ENCODE assay signal across 24 cellular contexts in the genomic region with DNA sequence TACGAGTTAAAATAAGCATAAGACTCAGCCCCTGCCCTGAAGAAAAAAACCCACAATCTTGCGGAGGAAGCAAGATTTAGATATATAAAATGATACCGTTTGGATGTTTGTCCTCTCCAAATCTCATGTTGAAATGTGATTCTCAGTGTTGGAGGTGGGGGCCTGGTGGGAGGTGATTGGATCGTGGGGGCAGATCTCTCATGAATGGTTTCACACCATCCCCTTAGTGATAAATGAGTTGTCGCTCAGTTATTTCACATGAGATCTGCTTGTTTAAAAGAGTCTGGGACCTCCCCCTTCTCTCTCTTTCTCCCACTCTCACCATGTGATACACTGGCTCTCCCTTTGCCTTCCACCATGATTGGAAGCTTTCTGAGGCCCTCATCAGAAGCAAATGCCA. TPM values are rescaled to one million over a fixed set of nuclear protein-coding genes. Genes with fewer than 3 reads are reported as not detected.
DNase-seq lines count a peak whose midpoint lies in the region; ATAC-seq and TF ChIP-seq lines count a peak whose summit lies in the region.
"Had no signal": no experiment of that assay in that cellular context is flagged by ENCODE, and none has a peak within 500 bp of the region (broad histone marks: within the 10 kb centered on the region; RNA-seq: fewer than 3 reads in every experiment).

No MANE protein-coding gene starts in this region.

- POLR2A ChIA-PET in SK-N-SH (lab: Yijun Ruan, JAX), result no interaction called here

- peaks cover 8% of the 10 kb centered on the region for H3K4me1 Mint-ChIP-seq in endothelial cell (ENCODE audit: unreplicated experiment)
- H3K4me1 Mint-ChIP-seq: nephron had no signal

- DNase-seq in heart left ventricle, result no peak
- no peak for DNase-seq in left ventricle myocardium superior
- DNase-seq in NCI-H226, result peak; percentile 11
- DNase-seq in endothelial cell (ENCODE audit: low spot score), result no peak
- DNase-seq in SK-N-SH, result no peak
- DNase-seq: activated CD4-positive, alpha-beta T cell treated with anti-CD3 and anti-CD28 coated beads, Interleukin-2, amount 50 U/mL, for 48 hours; activated CD8-positive, alpha-beta memory T cell treated with anti-CD3 and anti-CD28 coated beads, Interleukin-2, amount 50 U/mL, for 4 hours; activated naive CD4-positive, alpha-beta T cell treated with Interleukin-2 at 50 U/mL for 16 hours; CD8-positive, alpha-beta T cell; cerebellar nuclear complex; esophagus squamous epithelium; NCI-H1436 treated with DMSO at 0.1 percent for 48 hours; NCI-H2107; SHP77 had no signal

- peak overlapping the region; percentile 96 for H3K27ac Mint-ChIP-seq in endothelial cell (ENCODE audit: unreplicated experiment)
- H3K27ac Mint-ChIP-seq: brain; stimulated activated naive B cell treated with anti-CD40 and anti-IgM and Interleukin-4, amounts not matched to agents 10 μg/mL and 1 μg/mL and 100 μg/mL, for 72 hours had no signal

- no peaks in the 10 kb centered on the region for H3K9me2 ChIP-seq in SK-N-SH

- H3K4me3 Mint-ChIP-seq in endothelial cell (ENCODE audit: unreplicated experiment), result no peak overlapping the region
- H3K4me3 Mint-ChIP-seq: brain; CD8-positive, alpha-beta T cell; nephron had no signal

- H3K9me3 Mint-ChIP-seq in endothelial cell (ENCODE audit: unreplicated experiment), result no peaks in the 10 kb centered on the region
- H3K9me3 Mint-ChIP-seq: CD8-positive, alpha-beta T cell had no signal

- ATAC-seq in heart left ventricle (no peak), left ventricle myocardium superior (no peak), GM21515 (IDR thresholded peaks at IDR 0.05; ENCODE audit: unreplicated experiment) (no peak), HG02588 (IDR thresholded peaks at IDR 0.05; ENCODE audit: unreplicated experiment) (no peak)
- ATAC-seq: CD8-positive, alpha-beta T cell; foreskin keratinocyte; HepG2; Panc1 had no signal

- H3K36me3 ChIP-seq in heart left ventricle (no peaks in the 10 kb centered on the region), SK-N-SH (replicated peaks in 1 of 2; ENCODE audit: control insufficient read depth in 1 of 2, insufficient read depth in 2 of 2, low read length in 1 of 2) (no peaks in the 10 kb centered on the region)
- H3K36me3 ChIP-seq: esophagus squamous epithelium had no signal

- no peak for TF ChIP-seq EP300 in SK-N-SH (IDR thresholded peaks at IDR 0.05; ENCODE audit: borderline replicate concordance in 1 of 2, low read depth in 1 of 2, low read length in 1 of 2)

- TF ChIP-seq POLR2A in heart left ventricle (IDR thresholded peaks at IDR 0.05), result no peak

- no peaks in the 10 kb centered on the region for H3K79me2 ChIP-seq in SK-N-SH (ENCODE audit: insufficient read depth)

- TF ChIP-seq RAD21 in SK-N-SH (IDR thresholded peaks at IDR 0.05; ENCODE audit: low read length), result no peak

- peaks cover 2% of the 10 kb centered on the region for H3K27me3 Mint-ChIP-seq in endothelial cell (ENCODE audit: unreplicated experiment)

- intact Hi-C loops in heart left ventricle (cut with DNase I) (loop anchor here in 1 of 10 donors (10.0 kb wide), 1 partner anchor 60 kb away; no protein-coding TSS in a partner anchor), left ventricle myocardium superior (cut with micrococcal nuclease) (no loop called here)

- H3K4me3 ChIP-seq in heart left ventricle, result no peak overlapping the region
- H3K4me3 ChIP-seq in SK-N-SH (ENCODE audit: low read depth in 2 of 2, low read length in 1 of 2), result no peak overlapping the region
- H3K4me3 ChIP-seq: esophagus squamous epithelium, lung had no signal

- no peak overlapping the region for H3K9ac ChIP-seq in SK-N-SH

- peaks cover 0 to 13% (median 0%) of the 10 kb centered on the region in 9 donors for H3K27me3 ChIP-seq in heart left ventricle
- H3K27me3 ChIP-seq in SK-N-SH (ENCODE audit: insufficient read depth), result no peaks in the 10 kb centered on the region
- H3K27me3 ChIP-seq: esophagus squamous epithelium, foreskin keratinocyte had no signal

- H3K4me1 ChIP-seq in heart left ventricle (peaks cover 0 to 12% (median 0%) of the 10 kb centered on the region in 12 donors), SK-N-SH (ENCODE audit: control insufficient read depth in 1 of 2, insufficient read depth in 2 of 2, low read depth in 1 of 2, low read length in 1 of 2) (peaks cover 0 to 2% of the 10 kb centered on the region in 2 experiments; a peak in 1 of 4 replicates)
- H3K4me1 ChIP-seq: esophagus squamous epithelium, foreskin keratinocyte had no signal

- TF ChIP-seq CTCF in heart left ventricle (IDR thresholded peaks at IDR 0.05), result no peak
- no peak for TF ChIP-seq CTCF in endothelial cell (IDR thresholded peaks at IDR 0.05; ENCODE audit: unreplicated experiment)
- TF ChIP-seq CTCF in SK-N-SH (IDR thresholded peaks at IDR 0.05), result no peak

- H4K20me1 ChIP-seq in SK-N-SH (ENCODE audit: insufficient read depth), result no peaks in the 10 kb centered on the region

- H3K9me3 ChIP-seq in heart left ventricle, result no peaks in the 10 kb centered on the region
- no peaks in the 10 kb centered on the region for H3K9me3 ChIP-seq in SK-N-SH
- H3K9me3 ChIP-seq: esophagus squamous epithelium had no signal

- H3F3A ChIP-seq in SK-N-SH (replicated peaks; ENCODE audit: insufficient read depth), result no peaks in the 10 kb centered on the region

- H3K27ac ChIP-seq in heart left ventricle (peak overlapping the region in 8 of 12 donors; percentile 50 to 84 (median 68)), SK-N-SH (ENCODE audit: low read depth in 2 of 2, low read length in 1 of 2) (no peak overlapping the region)
- H3K27ac ChIP-seq: esophagus squamous epithelium, foreskin keratinocyte had no signal

- H3K4me2 ChIP-seq in SK-N-SH, result no peak overlapping the region

- WGBS in heart left ventricle, 4 donors, result 65 to 76% (median 70%) methylated on average over 5 of the region's 5 CpGs
- WGBS in SK-N-SH (ENCODE audit: low lambda C conversion rate), result 28% methylated on average over 5 of the region's 5 CpGs

- H3K36me3 Mint-ChIP-seq in endothelial cell (ENCODE audit: low read depth, unreplicated experiment), result no peaks in the 10 kb centered on the region
- H3K36me3 Mint-ChIP-seq: brain; CD8-positive, alpha-beta T cell; stimulated activated naive B cell treated with anti-CD40 and anti-IgM and Interleukin-4, amounts not matched to agents 10 μg/mL and 1 μg/mL and 100 μg/mL, for 72 hours had no signal

- CTCF ChIA-PET in SK-N-SH (lab: Yijun Ruan, JAX), result no interaction called here

- no peak overlapping the region for H2AFZ ChIP-seq in SK-N-SH (ENCODE audit: low read depth)

TF ChIP-seq in SK-N-SH, 30 proteins besides CTCF, POLR2A, EP300 and RAD21 (continues in another document):
- TF ChIP-seq ELF1 (IDR thresholded peaks at IDR 0.05), result no peak
- TF ChIP-seq YY1 (IDR thresholded peaks at IDR 0.05; ENCODE audit: low read depth), result no peak
- TF ChIP-seq MEF2A (IDR thresholded peaks at IDR 0.05; ENCODE audit: borderline replicate concordance, low read depth), result no peak
- TF ChIP-seq, protein P1, sequence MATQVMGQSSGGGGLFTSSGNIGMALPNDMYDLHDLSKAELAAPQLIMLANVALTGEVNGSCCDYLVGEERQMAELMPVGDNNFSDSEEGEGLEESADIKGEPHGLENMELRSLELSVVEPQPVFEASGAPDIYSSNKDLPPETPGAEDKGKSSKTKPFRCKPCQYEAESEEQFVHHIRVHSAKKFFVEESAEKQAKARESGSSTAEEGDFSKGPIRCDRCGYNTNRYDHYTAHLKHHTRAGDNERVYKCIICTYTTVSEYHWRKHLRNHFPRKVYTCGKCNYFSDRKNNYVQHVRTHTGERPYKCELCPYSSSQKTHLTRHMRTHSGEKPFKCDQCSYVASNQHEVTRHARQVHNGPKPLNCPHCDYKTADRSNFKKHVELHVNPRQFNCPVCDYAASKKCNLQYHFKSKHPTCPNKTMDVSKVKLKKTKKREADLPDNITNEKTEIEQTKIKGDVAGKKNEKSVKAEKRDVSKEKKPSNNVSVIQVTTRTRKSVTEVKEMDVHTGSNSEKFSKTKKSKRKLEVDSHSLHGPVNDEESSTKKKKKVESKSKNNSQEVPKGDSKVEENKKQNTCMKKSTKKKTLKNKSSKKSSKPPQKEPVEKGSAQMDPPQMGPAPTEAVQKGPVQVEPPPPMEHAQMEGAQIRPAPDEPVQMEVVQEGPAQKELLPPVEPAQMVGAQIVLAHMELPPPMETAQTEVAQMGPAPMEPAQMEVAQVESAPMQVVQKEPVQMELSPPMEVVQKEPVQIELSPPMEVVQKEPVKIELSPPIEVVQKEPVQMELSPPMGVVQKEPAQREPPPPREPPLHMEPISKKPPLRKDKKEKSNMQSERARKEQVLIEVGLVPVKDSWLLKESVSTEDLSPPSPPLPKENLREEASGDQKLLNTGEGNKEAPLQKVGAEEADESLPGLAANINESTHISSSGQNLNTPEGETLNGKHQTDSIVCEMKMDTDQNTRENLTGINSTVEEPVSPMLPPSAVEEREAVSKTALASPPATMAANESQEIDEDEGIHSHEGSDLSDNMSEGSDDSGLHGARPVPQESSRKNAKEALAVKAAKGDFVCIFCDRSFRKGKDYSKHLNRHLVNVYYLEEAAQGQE (IDR thresholded peaks at IDR 0.05; ENCODE audit: low read depth, low read length), result no peak
- no peak for TF ChIP-seq RCOR1 (IDR thresholded peaks at IDR 0.05; ENCODE audit: low read length)
- no peak for TF ChIP-seq IRF3 (IDR thresholded peaks at IDR 0.05; ENCODE audit: low read depth, low read length)
- TF ChIP-seq FOSL2 (IDR thresholded peaks at IDR 0.05; ENCODE audit: borderline replicate concordance, low read depth), result no peak
- no peak for TF ChIP-seq TAF1 (IDR thresholded peaks at IDR 0.05; ENCODE audit: borderline replicate concordance, low read depth, low read length)
- TF ChIP-seq NFIC (IDR thresholded peaks at IDR 0.05; ENCODE audit: borderline replicate concordance), result no peak
- no peak for TF ChIP-seq POLR2AphosphoS5 (IDR thresholded peaks at IDR 0.05; ENCODE audit: low read depth, low read length)
- TF ChIP-seq TCF12 (IDR thresholded peaks at IDR 0.05), result no peak
- no peak for TF ChIP-seq JUND (IDR thresholded peaks at IDR 0.05)
- no peak for TF ChIP-seq MXI1 (IDR thresholded peaks at IDR 0.05; ENCODE audit: low read depth, low read length)

RNA-seq across cellular contexts. Expression of gene EFHC2, which starts 28.6 kb away (rescaled TPM):
- 10 to 100 TPM in 2 of 9 donors, 1 to 10 TPM in 7; 5.7 to 15.6 (median 7.5) TPM for total RNA-seq in heart left ventricle
- 1 to 10 TPM; 1.8 to 7.5 TPM for polyA plus RNA-seq in heart left ventricle
- 14.6 TPM for total RNA-seq in left ventricle myocardium superior
- total RNA-seq in endothelial cell (ENCODE audit: unreplicated experiment), result 0.41 TPM
- 0.03 TPM in 2 replicates for polyA plus RNA-seq in SK-N-SH (2012; rRNA removed)
- polyA plus RNA-seq in SK-N-SH (2012; cell fraction: cytosol; rRNA removed), result 0.06 and 0.07 TPM in 2 replicates
- polyA plus RNA-seq in SK-N-SH (2012; cell fraction: nucleus; rRNA removed), result 0.04 and 0.13 TPM in 2 replicates
- total RNA-seq: dermis microvascular lymphatic vessel endothelial cell, HepG2 had no signal
- polyA plus RNA-seq: HepG2 had no signal

Comparison
In these comparisons a context has a peak if more than half of its experiments do, and no peak if none do; other contexts are left out.
1. H3K27ac ChIP-seq: peak in heart left ventricle (8 of 12); none in SK-N-SH (0 of 2).